Comparison of ENCODE assay signal across 18 cellular contexts in genomic region chr3:133992385-133992784, GRCh38. TPM values are rescaled to one million over a fixed set of nuclear protein-coding genes. Genes with fewer than 3 reads are reported as not detected.
A peak's percentile ranks its signal among the peaks of the same experiment; 100 is the strongest.
DNase-seq lines count a peak whose midpoint lies in the region; ATAC-seq and TF ChIP-seq lines count a peak whose summit lies in the region.
"Had no signal": no experiment of that assay in that cellular context is flagged by ENCODE, and none has a peak within 500 bp of the region (broad histone marks: within the 10 kb centered on the region; RNA-seq: fewer than 3 reads in every experiment).

No MANE protein-coding gene starts in this region.

- peak; percentile 18; the same call in 1 of the 2 replicates for TF ChIP-seq CTCF in BJ (IDR thresholded peaks at IDR 0.05; ENCODE audit: insufficient read depth, low read depth, low read length)
- no peak for TF ChIP-seq CTCF in fibroblast of the aortic adventitia (IDR thresholded peaks at IDR 0.05; ENCODE audit: insufficient read depth, low read length)
- no peak for TF ChIP-seq CTCF in mucosa of descending colon (IDR thresholded peaks at IDR 0.05)

- no peaks in the 10 kb centered on the region; the same call in 1 of the 2 replicates for H3K27me3 ChIP-seq in BJ (ENCODE audit: control insufficient read depth, insufficient read depth, low read length)
- no peaks in the 10 kb centered on the region for H3K27me3 ChIP-seq in MG63

- H3K4me3 ChIP-seq in BJ (ENCODE audit: low read depth, low read length) (no peak overlapping the region), MG63 (no peak overlapping the region), fibroblast of the aortic adventitia (ENCODE audit: low read depth, low read length) (no peak overlapping the region), mucosa of descending colon (no peak overlapping the region)

- CTCF ChIA-PET in BJ (lab: Yijun Ruan, JAX), result interaction anchor here (1.2 kb wide), 1 partner anchor 16 kb away, joined by 3 read pairs; no protein-coding TSS in a partner anchor

- intact Hi-C loops in mucosa of descending colon (cut with DNase I, micrococcal nuclease), result no loop called here

- DNase-seq in BJ (ENCODE audit: low read depth) (no peak), MG63 (peak; percentile 4), fibroblast of the aortic adventitia (ENCODE audit: low read depth) (peak; percentile 18), mucosa of descending colon (peak in 1 of 3 donors; percentile 9), NCI-H446 treated with DMSO at 0.1 percent for 48 hours (lab: John Stamatoyannopoulos, UW) (no peak)
- DNase-seq in activated T-cell treated with anti-CD3 and anti-CD28 coated beads, Interleukin-2, amount 50 U/mL, for 1 hour, result no peak
- DNase-seq: activated CD4-positive, alpha-beta T cell treated with anti-CD3 and anti-CD28 coated beads for 48 hours; activated naive CD4-positive, alpha-beta T cell; amniotic stem cell; caudate nucleus; CD8-positive, alpha-beta memory T cell; kidney glomerular epithelial cell; NCI-H1105; SHP77; T-cell had no signal

- ATAC-seq in mucosa of descending colon (peak; percentile 7), GM21786 (IDR thresholded peaks at IDR 0.05; ENCODE audit: unreplicated experiment) (no peak), GM19351 (IDR thresholded peaks at IDR 0.05; ENCODE audit: unreplicated experiment) (no peak)
- ATAC-seq: T-cell had no signal

- H3K4me1 ChIP-seq in mucosa of descending colon (ENCODE audit: low read depth), result no peaks in the 10 kb centered on the region

- H3K9me3 ChIP-seq in MG63, result no peaks in the 10 kb centered on the region
- H3K9me3 ChIP-seq in mucosa of descending colon, result no peaks in the 10 kb centered on the region

- H3K36me3 ChIP-seq in BJ (ENCODE audit: control insufficient read depth, insufficient read depth, low read length) (no peaks in the 10 kb centered on the region), MG63 (no peaks in the 10 kb centered on the region), mucosa of descending colon (ENCODE audit: low read depth) (no peaks in the 10 kb centered on the region)

- POLR2A ChIA-PET in BJ (lab: Charles Lee), result no interaction called here

RNA-seq across cellular contexts. Expression of gene SLCO2A1, which starts 37.3 kb away (rescaled TPM):
- 2.6 and 5.4 TPM in 2 replicates for polyA plus RNA-seq in BJ (2011; rRNA removed)
- 2.9 and 4.2 TPM in 2 replicates for polyA minus RNA-seq in BJ (2011; rRNA and poly(A)+ RNA removed)
- total RNA-seq in MG63 (2014; rRNA removed; shearing (Covaris generic); ENCODE audit: low replicate concordance), result 0.02 and 0.72 TPM in 2 replicates
- total RNA-seq in fibroblast of the aortic adventitia (ENCODE audit: low replicate concordance) (under 0.01 and 0.16 TPM in 2 replicates), mucosa of descending colon (10 to 100 TPM; 34.3 to 72.2 (median 67.7) TPM)
- total RNA-seq: CD8-positive, alpha-beta memory T cell; mononuclear cell had no signal
- polyA plus RNA-seq: CD8-positive, alpha-beta memory T cell had no signal

Comparison
In these comparisons a context has a peak if more than half of its experiments do, and no peak if none do; other contexts are left out.
1. DNase-seq: peak in MG63 (single experiment) and fibroblast of the aortic adventitia (single experiment); none in BJ (single experiment), activated T-cell treated with anti-CD3 and anti-CD28 coated beads, Interleukin-2, amount 50 U/mL, for 1 hour (single experiment) and NCI-H446 treated with DMSO at 0.1 percent for 48 hours (single experiment).
2. RNA of gene SLCO2A1, which starts 37.3 kb away (total RNA-seq): 34.3 to 72.2 TPM in mucosa of descending colon; 0.02 to 0.72 TPM in MG63 and under 0.01 to 0.16 TPM in fibroblast of the aortic adventitia; every median in the first group is over 10 times any median in the second.